Comparison of ENCODE assay signal across 8 cellular contexts in genomic region chr11:69670158-69670845, GRCh38. TPM values are rescaled to one million over a fixed set of nuclear protein-coding genes. Genes with fewer than 3 reads are reported as not detected.
A peak's percentile ranks its signal among the peaks of the same experiment; 100 is the strongest.
DNase-seq lines count a peak whose midpoint lies in the region; ATAC-seq and TF ChIP-seq lines count a peak whose summit lies in the region.

No MANE protein-coding gene starts in this region.

- peak; percentile 97 for TF ChIP-seq CTCF in BJ (IDR thresholded peaks at IDR 0.05; ENCODE audit: insufficient read depth, low read depth, low read length)

- ATAC-seq in memory B cell (ENCODE audit: low read depth) = peak; percentile 23
- no peak for ATAC-seq in GM21717 (IDR thresholded peaks at IDR 0.05; ENCODE audit: unreplicated experiment)

- DNase-seq in BJ (ENCODE audit: low read depth) (no peak), HEK293T (ENCODE audit: extremely low spot score) (peak; percentile 88), NCI-H774 (lab: John Stamatoyannopoulos, UW) (peak; percentile 71), memory B cell (ENCODE audit: low spot score in 2 of 2) (peak; percentile 70 to 75)
- DNase-seq in activated CD4-positive, alpha-beta T cell treated with anti-CD3 and anti-CD28 coated beads, Interleukin-2, amount 50 U/mL, for 4 hours = peak; percentile 44
- peak; percentile 51 for DNase-seq in effector CD4-positive, alpha-beta T cell
- peak; percentile 8 to 32 for DNase-seq in stimulated activated CD8-positive, alpha-beta memory T cell treated with anti-CD3 and anti-CD28 coated beads, Interleukin-2, amount 100 ng/mL, for 1 hour (ENCODE audit: low read depth in 2 of 2)

- H3K4me3 ChIP-seq in BJ (ENCODE audit: low read depth, low read length) = no peak overlapping the region

- H3K36me3 ChIP-seq in BJ (ENCODE audit: control insufficient read depth, insufficient read depth, low read length) = peaks cover 10% of the 10 kb centered on the region

- POLR2A ChIA-PET in BJ (lab: Charles Lee) (no interaction called here), HEK293T (lab: Yijun Ruan, JAX) (no interaction called here)

- H3K27me3 Mint-ChIP-seq in memory B cell = no peaks in the 10 kb centered on the region

- CTCF ChIA-PET in BJ (lab: Yijun Ruan, JAX) = interaction anchor here (0.6 to 8.8 kb wide), 25 partner anchors 9 to 926 kb away, joined by 3 to 94 read pairs (median 4); partner anchors contain the start of gene MRGPRF
- CTCF ChIA-PET in HEK293T (lab: Yijun Ruan, JAX) = interaction anchor here (0.6 to 1.3 kb wide), 4 partner anchors 9 to 193 kb away, joined by 3 to 4 read pairs (median 4); no protein-coding TSS in a partner anchor

- H3K27me3 ChIP-seq in BJ (ENCODE audit: control insufficient read depth, insufficient read depth, low read length) = no peaks in the 10 kb centered on the region

- H3K4me3 Mint-ChIP-seq in memory B cell = no peak overlapping the region

- H3K36me3 Mint-ChIP-seq in memory B cell = peaks cover 15% of the 10 kb centered on the region

- H3K9me3 Mint-ChIP-seq in memory B cell = no peaks in the 10 kb centered on the region

- no peak overlapping the region for H3K27ac Mint-ChIP-seq in memory B cell

- H3K4me1 Mint-ChIP-seq in memory B cell = peaks cover 9% of the 10 kb centered on the region

TF ChIP-seq in HEK293T, 16 proteins besides CTCF, POLR2A, EP300 and RAD21:
- TF ChIP-seq TARDBP (IDR thresholded peaks at IDR 0.05) (no peak), FOXM1 (IDR thresholded peaks at IDR 0.05; ENCODE audit: borderline replicate concordance) (no peak), PKNOX1 (IDR thresholded peaks at IDR 0.05) (no peak), FOXA1 (IDR thresholded peaks at IDR 0.05) (no peak), ELF4 (IDR thresholded peaks at IDR 0.05) (no peak), L3MBTL2 (conservative IDR thresholded peaks at IDR 0.05) (no peak), SP1 (IDR thresholded peaks at IDR 0.05) (no peak), LEF1 (IDR thresholded peaks at IDR 0.05; ENCODE audit: borderline replicate concordance) (no peak), BHLHE40 (IDR thresholded peaks at IDR 0.05; ENCODE audit: borderline replicate concordance) (no peak), CTBP1 (IDR thresholded peaks at IDR 0.05; ENCODE audit: borderline replicate concordance) (no peak), NFRKB (IDR thresholded peaks at IDR 0.05) (no peak), FOXK2 (IDR thresholded peaks at IDR 0.05) (no peak), HDGF (IDR thresholded peaks at IDR 0.05; ENCODE audit: borderline replicate concordance) (no peak), ZNF384 (IDR thresholded peaks at IDR 0.05) (no peak), SUZ12 (IDR thresholded peaks at IDR 0.05) (no peak)

RNA-seq across cellular contexts. Expression of gene LTO1, which starts 4.9 kb away (rescaled TPM):
- 13.7 and 14.5 TPM in 2 replicates for polyA plus RNA-seq in BJ (2011; rRNA removed)
- 6.7 and 7.5 TPM in 2 replicates for polyA minus RNA-seq in BJ (2011; rRNA and poly(A)+ RNA removed)

RNA-seq across cellular contexts. Expression of gene CCND1, which starts 29.3 kb away (rescaled TPM):
- 186 and 307 TPM in 2 replicates for polyA plus RNA-seq in BJ (2011; rRNA removed)
- polyA minus RNA-seq in BJ (2011; rRNA and poly(A)+ RNA removed) = 448 and 688 TPM in 2 replicates

RNA-seq across cellular contexts. Expression of gene FGF19, which starts 33.5 kb away (rescaled TPM):
- polyA plus RNA-seq in BJ (2011; rRNA removed) = not detected in 2 replicates
- polyA minus RNA-seq in BJ (2011; rRNA and poly(A)+ RNA removed) = not detected in 2 replicates
